ENCODE assay signal across 1 cellular context in genomic region chr12:108690191-108690518, GRCh38.
TF ChIP-seq lines count a peak whose summit lies in the region.

No MANE protein-coding gene starts in this region.

TF ChIP-seq in K562, 482 proteins besides CTCF, POLR2A, EP300 and RAD21 (continued from another document):
- peak; percentile 42; the same call in 1 of the 2 replicates for TF ChIP-seq ZNF592 (IDR thresholded peaks at IDR 0.05)
- peak; percentile 28 for TF ChIP-seq GMEB1 (CRISPR knock-in tag; IDR thresholded peaks at IDR 0.05)
- TF ChIP-seq ZBTB9 (CRISPR knock-in tag; IDR thresholded peaks at IDR 0.05) = 0 out of 2 replicates have a peak, but pooled peaks have one; percentile 23
- TF ChIP-seq ZNF133 (CRISPR knock-in tag; IDR thresholded peaks at IDR 0.05) = 0 out of 2 replicates have a peak, but pooled peaks have one; percentile 21
- no peak for TF ChIP-seq JUN (IDR thresholded peaks at IDR 0.05; ENCODE audit: borderline replicate concordance, low read depth, low read length)
- no peak for TF ChIP-seq JUN (CRISPR knock-in tag; IDR thresholded peaks at IDR 0.05; ENCODE audit: borderline replicate concordance)
- peak; percentile 41; the same call in 1 of the 2 replicates for TF ChIP-seq TAF7 (tag; IDR thresholded peaks at IDR 0.05)
- peak; percentile 15; the same call in 1 of the 2 replicates for TF ChIP-seq PKNOX1 (IDR thresholded peaks at IDR 0.05)
- peak in 1 of 2 experiments; percentile 50; a peak in 2 of 4 replicates for TF ChIP-seq MAZ (CRISPR knock-in tag; conservative IDR thresholded peaks at IDR 0.05 in 1 of 2, IDR thresholded peaks at IDR 0.05 in 1 of 2)
- TF ChIP-seq SREBF1 (IDR thresholded peaks at IDR 0.05; ENCODE audit: borderline replicate concordance, low read depth, low read length) = no peak
- TF ChIP-seq ERF (CRISPR knock-in tag; IDR thresholded peaks at IDR 0.05) = 0 out of 2 replicates have a peak, but pooled peaks have one; percentile 56
- TF ChIP-seq PHF8 (IDR thresholded peaks at IDR 0.05; ENCODE audit: borderline replicate concordance, low read length) = peak; percentile 22; the same call in 1 of the 2 replicates
- 0 out of 2 replicates have a peak, but pooled peaks have one; percentile 21 for TF ChIP-seq DMBX1 (CRISPR knock-in tag; IDR thresholded peaks at IDR 0.05; ENCODE audit: borderline replicate concordance)
- TF ChIP-seq MTA1 (IDR thresholded peaks at IDR 0.05; ENCODE audit: borderline replicate concordance) = no peak
- no peak; the same call in 1 of the 2 replicates for TF ChIP-seq BRD4 (IDR thresholded peaks at IDR 0.05)
- TF ChIP-seq ATF4 (CRISPR knock-in tag; IDR thresholded peaks at IDR 0.05) = peak; percentile 61; the same call in 1 of the 2 replicates
- 0 out of 2 replicates have a peak, but pooled peaks have one; percentile 55 for TF ChIP-seq ZZZ3 (IDR thresholded peaks at IDR 0.05)
- TF ChIP-seq ZNF134 (CRISPR knock-in tag; conservative IDR thresholded peaks at IDR 0.05) = 0 out of 2 replicates have a peak, but pooled peaks have one; percentile 17
- TF ChIP-seq ZNF436 (CRISPR knock-in tag; IDR thresholded peaks at IDR 0.05) = 0 out of 2 replicates have a peak, but pooled peaks have one; percentile 4
- TF ChIP-seq PYGO2 (tag; IDR thresholded peaks at IDR 0.05) = 0 out of 2 replicates have a peak, but pooled peaks have one; percentile 13
- TF ChIP-seq ZBTB33 (CRISPR knock-in tag; IDR thresholded peaks at IDR 0.05) = 0 out of 2 replicates have a peak, but pooled peaks have one; percentile 7
- peak; percentile 57; the same call in 1 of the 2 replicates for TF ChIP-seq POLR2H (tag; IDR thresholded peaks at IDR 0.05; ENCODE audit: low read depth)
- TF ChIP-seq SP1 (CRISPR knock-in tag; IDR thresholded peaks at IDR 0.05) = no peak
- peak in 1 of 2 experiments; percentile 0 for TF ChIP-seq AFF1 (IDR thresholded peaks at IDR 0.05; ENCODE audit: low read depth in 1 of 2, partially characterized antibody in 2 of 2)
- 0 out of 2 replicates have a peak, but pooled peaks have one; percentile 7 for TF ChIP-seq ZNF707 (CRISPR knock-in tag; conservative IDR thresholded peaks at IDR 0.05)
- 0 out of 2 replicates have a peak, but pooled peaks have one; percentile 6 for TF ChIP-seq CXXC5 (CRISPR knock-in tag; IDR thresholded peaks at IDR 0.05)
- TF ChIP-seq HDAC3 (IDR thresholded peaks at IDR 0.05; ENCODE audit: borderline replicate concordance, partially characterized antibody) = peak; percentile 12
- TF ChIP-seq FUS (optimal IDR thresholded peaks at IDR 0.05; ENCODE audit: low read depth, low read length) = no peak
- TF ChIP-seq ESRRA (IDR thresholded peaks at IDR 0.05; ENCODE audit: borderline replicate concordance, low read depth) = no peak
- TF ChIP-seq ATF1 (CRISPR knock-in tag; IDR thresholded peaks at IDR 0.05) = no peak
- peak; percentile 3; the same call in 1 of the 2 replicates for TF ChIP-seq ATF1 (tag; IDR thresholded peaks at IDR 0.05)
- TF ChIP-seq BDP1 (IDR thresholded peaks at IDR 0.05; ENCODE audit: insufficient read depth, insufficient read length) = no peak
- peak; percentile 33; the same call in 1 of the 2 replicates for TF ChIP-seq JUNB (CRISPR knock-in tag; conservative IDR thresholded peaks at IDR 0.05)
- no peak for TF ChIP-seq TAL1 (IDR thresholded peaks at IDR 0.05)
- TF ChIP-seq ZFX (CRISPR knock-in tag; IDR thresholded peaks at IDR 0.05) = 0 out of 2 replicates have a peak, but pooled peaks have one; percentile 33
- TF ChIP-seq ZNF639 (CRISPR knock-in tag; conservative IDR thresholded peaks at IDR 0.05 in 1 of 2, IDR thresholded peaks at IDR 0.05 in 1 of 2) = peak in 1 of 2 experiments; percentile 11; a peak in 1 of 4 replicates
- TF ChIP-seq POLR2G (IDR thresholded peaks at IDR 0.05; ENCODE audit: low read depth, low read length) = no peak
- TF ChIP-seq HOXB6 (CRISPR knock-in tag; IDR thresholded peaks at IDR 0.05; ENCODE audit: borderline replicate concordance) = no peak
- TF ChIP-seq KLF6 (CRISPR knock-in tag; IDR thresholded peaks at IDR 0.05; ENCODE audit: borderline replicate concordance) = peak; percentile 40; the same call in 1 of the 2 replicates
- 0 out of 2 replicates have a peak, but pooled peaks have one; percentile 59 for TF ChIP-seq ZNF695 (CRISPR knock-in tag; IDR thresholded peaks at IDR 0.05)
- TF ChIP-seq TCF15 (CRISPR knock-in tag; IDR thresholded peaks at IDR 0.05) = peak; percentile 48; the same call in 1 of the 2 replicates
- TF ChIP-seq ZNF23 (CRISPR knock-in tag; IDR thresholded peaks at IDR 0.05) = 0 out of 2 replicates have a peak, but pooled peaks have one; percentile 6
- 0 out of 2 replicates have a peak, but pooled peaks have one; percentile 4 for TF ChIP-seq TOE1 (IDR thresholded peaks at IDR 0.05; ENCODE audit: borderline replicate concordance)
- TF ChIP-seq TOE1 (CRISPR knock-in tag; IDR thresholded peaks at IDR 0.05; ENCODE audit: borderline replicate concordance, low read depth) = no peak
TF ChIP-seq in K562: peak in this region for 32.
